Comparison of ENCODE assay signal across 13 cellular contexts in the genomic region with DNA sequence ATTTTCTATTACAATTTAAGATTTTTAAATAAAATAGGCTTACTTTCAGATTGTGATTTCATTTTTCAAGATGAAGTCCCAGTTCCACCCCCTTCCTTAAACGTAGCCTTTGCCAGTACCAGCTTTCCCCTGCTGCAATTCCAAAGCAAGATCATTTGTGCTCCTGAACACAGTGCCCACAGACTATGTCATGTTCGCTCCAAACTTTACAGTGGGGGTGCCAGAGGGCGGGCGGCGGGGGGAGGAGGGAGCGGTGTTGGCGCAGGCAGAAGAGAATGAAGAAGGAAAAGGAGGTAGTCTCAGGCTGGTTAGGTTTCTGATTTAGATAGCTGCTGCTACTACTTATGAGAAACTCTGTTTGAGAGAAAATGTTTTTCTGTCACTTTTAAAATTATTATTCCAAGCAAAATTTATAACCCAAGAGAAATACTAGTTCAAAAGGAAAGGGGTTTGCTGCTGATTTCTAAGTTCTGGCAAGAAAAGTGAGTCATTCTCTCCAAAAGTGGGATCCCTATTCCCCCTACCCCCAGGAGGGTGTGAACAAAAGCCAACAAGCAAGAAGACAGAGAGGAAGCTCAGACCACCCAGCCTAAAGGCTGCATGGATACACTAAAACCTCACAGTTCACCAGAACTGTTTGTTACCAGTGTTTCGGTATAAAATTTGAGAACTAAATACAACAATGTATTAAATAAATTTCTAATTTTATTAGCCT.
DNase-seq lines count a peak whose midpoint lies in the region; ATAC-seq and TF ChIP-seq lines count a peak whose summit lies in the region.
"Had no signal": no experiment of that assay in that cellular context is flagged by ENCODE, and none has a peak within 500 bp of the region (broad histone marks: within the 10 kb centered on the region; RNA-seq: fewer than 3 reads in every experiment).

No MANE protein-coding gene starts in this region.

- H3K27ac ChIP-seq in ovary: no peak overlapping the region
- H3K27ac ChIP-seq: sigmoid colon had no signal

- no peaks in the 10 kb centered on the region for H3K36me3 Mint-ChIP-seq in activated naive CD4-positive, alpha-beta T cell treated with anti-CD3 and anti-CD28 coated beads, Interleukin-2, amount 50 U/mL, for 72 hours

- no peaks in the 10 kb centered on the region for H3K27me3 ChIP-seq in ovary
- H3K27me3 ChIP-seq: sigmoid colon had no signal

- H3K9me3 ChIP-seq in ovary: no peaks in the 10 kb centered on the region
- H3K9me3 ChIP-seq: sigmoid colon had no signal

- no peak for TF ChIP-seq EP300 in ovary (IDR thresholded peaks at IDR 0.05)

- TF ChIP-seq CTCF in ovary (IDR thresholded peaks at IDR 0.05): no peak

- DNase-seq in fibroblast of peridontal ligament (ENCODE audit: extremely low read depth): peak; percentile 58
- DNase-seq in activated naive CD4-positive, alpha-beta T cell treated with anti-CD3 and anti-CD28 coated beads, Interleukin-2, amount 50 U/mL, for 72 hours (ENCODE audit: low spot score in 2 of 2): no peak
- no peak for DNase-seq in H4 (ENCODE audit: low spot score)
- no peak for DNase-seq in ovary
- DNase-seq: left colon, NCI-H774, sigmoid colon, T-helper 9 cell had no signal

- H3K4me1 ChIP-seq in ovary (ENCODE audit: insufficient read depth): no peaks in the 10 kb centered on the region

- intact Hi-C loops in ovary (cut with DNase I): no loop called here

- no peaks in the 10 kb centered on the region for H3K36me3 ChIP-seq in ovary
- H3K36me3 ChIP-seq: sigmoid colon had no signal

- peak; percentile 37 for ATAC-seq in GM18505 (IDR thresholded peaks at IDR 0.05; ENCODE audit: unreplicated experiment)
- ATAC-seq in GM21529 (IDR thresholded peaks at IDR 0.05; ENCODE audit: unreplicated experiment): peak; percentile 47
- ATAC-seq in HG03342 (IDR thresholded peaks at IDR 0.05; ENCODE audit: unreplicated experiment): peak; percentile 67
- ATAC-seq in GM18519 (IDR thresholded peaks at IDR 0.05; ENCODE audit: low FRiP score, unreplicated experiment): no peak
- ATAC-seq in activated naive CD4-positive, alpha-beta T cell treated with anti-CD3 and anti-CD28 coated beads, Interleukin-2, amount 50 U/mL, for 72 hours: no peak
- ATAC-seq: esophagus mucosa, left colon had no signal

- 49 to 68% (median 53%) methylated on average over 8 of the region's 8 CpGs for WGBS in ovary, 3 donors

- H3K27ac Mint-ChIP-seq in activated naive CD4-positive, alpha-beta T cell treated with anti-CD3 and anti-CD28 coated beads, Interleukin-2, amount 50 U/mL, for 72 hours: no peak overlapping the region

- H3K9me3 Mint-ChIP-seq in activated naive CD4-positive, alpha-beta T cell treated with anti-CD3 and anti-CD28 coated beads, Interleukin-2, amount 50 U/mL, for 72 hours: no peaks in the 10 kb centered on the region

- H3K4me3 ChIP-seq in ovary: no peak overlapping the region

- TF ChIP-seq POLR2A in GM18505 (IDR thresholded peaks at IDR 0.05; ENCODE audit: borderline replicate concordance, extremely low read depth, insufficient read depth, insufficient read length) (no peak), ovary (IDR thresholded peaks at IDR 0.05) (no peak)

Comparison
In these comparisons a context has a peak if more than half of its experiments do, and no peak if none do; other contexts are left out.
1. ATAC-seq: peak in GM18505 (single experiment), GM21529 (single experiment) and HG03342 (single experiment); none in GM18519 (single experiment) and activated naive CD4-positive, alpha-beta T cell treated with anti-CD3 and anti-CD28 coated beads, Interleukin-2, amount 50 U/mL, for 72 hours (0 of 2).